7 cellular contexts compared by ENCODE assay signal in the genomic region with DNA sequence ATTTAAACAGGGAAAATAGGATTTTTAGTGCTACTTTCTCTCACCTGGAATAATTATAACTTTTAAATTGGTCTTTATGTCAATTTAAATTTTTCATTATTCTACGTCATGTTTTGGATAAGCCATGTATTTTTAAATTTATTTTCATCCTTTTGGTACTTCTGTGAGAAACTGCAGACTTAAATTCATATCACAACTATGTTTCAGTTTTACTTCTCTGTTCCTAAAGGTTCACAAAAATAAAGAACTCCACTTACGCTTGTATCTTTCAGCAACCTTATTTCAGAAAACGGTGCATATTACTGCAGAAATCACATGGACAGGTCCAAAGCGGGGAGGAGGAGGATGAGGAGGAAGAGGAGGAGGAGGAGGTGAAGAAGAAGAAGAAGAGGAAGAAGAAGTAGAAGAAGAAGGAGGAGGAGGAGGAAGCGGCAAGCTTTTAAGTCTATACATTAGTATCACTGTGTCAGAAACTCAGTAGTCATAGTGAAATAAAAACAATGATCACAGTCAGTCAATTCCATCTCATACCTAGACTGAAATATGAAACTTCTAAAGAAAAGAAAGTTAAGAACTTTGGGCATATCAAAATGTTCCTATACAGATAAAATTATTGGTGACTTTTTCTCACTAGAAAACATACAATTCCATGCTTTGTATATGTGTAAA.
A peak's percentile ranks its signal among the peaks of the same experiment; 100 is the strongest.
DNase-seq lines count a peak whose midpoint lies in the region; ATAC-seq lines count a peak whose summit lies in the region.
"Not testable (repeated sequence)": the region's sequence is repeated elsewhere in the genome, so short reads cannot be mapped to it uniquely, and the experiment has no call there.

No MANE protein-coding gene starts in this region.

- H3K4me3 Mint-ChIP-seq in stimulated activated effector memory CD8-positive, alpha-beta T cell treated with anti-CD3 and anti-CD28 coated beads, Interleukin-12 subunit alpha, Interleukin-12 subunit beta, amount 100 ng/mL, for 72 hours: not testable (repeated sequence)

- H3K27ac Mint-ChIP-seq in stimulated activated effector memory CD8-positive, alpha-beta T cell treated with anti-CD3 and anti-CD28 coated beads, Interleukin-12 subunit alpha, Interleukin-12 subunit beta, amount 100 ng/mL, for 72 hours: not testable (repeated sequence)

- not testable (repeated sequence) for DNase-seq in stimulated activated effector memory CD8-positive, alpha-beta T cell treated with anti-CD3 and anti-CD28 coated beads, Interleukin-12 subunit alpha, Interleukin-12 subunit beta, amount 100 ng/mL, for 72 hours (ENCODE audit: low spot score in 2 of 2)

- not testable (repeated sequence) for H3K4me1 Mint-ChIP-seq in stimulated activated effector memory CD8-positive, alpha-beta T cell treated with anti-CD3 and anti-CD28 coated beads, Interleukin-12 subunit alpha, Interleukin-12 subunit beta, amount 100 ng/mL, for 72 hours

- ATAC-seq in GM19043 (IDR thresholded peaks at IDR 0.05; ENCODE audit: low read depth, unreplicated experiment): peak; percentile 83
- ATAC-seq in GM21423 (IDR thresholded peaks at IDR 0.05; ENCODE audit: unreplicated experiment): peak; percentile 81
- ATAC-seq in HG02623 (IDR thresholded peaks at IDR 0.05; ENCODE audit: unreplicated experiment): peak; percentile 82
- peak; percentile 83 for ATAC-seq in HG02981 (IDR thresholded peaks at IDR 0.05; ENCODE audit: unreplicated experiment)
- peak; percentile 80 for ATAC-seq in HG03196 (IDR thresholded peaks at IDR 0.05; ENCODE audit: unreplicated experiment)
- ATAC-seq in HG03521 (IDR thresholded peaks at IDR 0.05; ENCODE audit: unreplicated experiment): peak; percentile 91
- peak; percentile 45 for ATAC-seq in stimulated activated effector memory CD8-positive, alpha-beta T cell treated with anti-CD3 and anti-CD28 coated beads, Interleukin-12 subunit alpha, Interleukin-12 subunit beta, amount 100 ng/mL, for 72 hours

- not testable (repeated sequence) for H3K9me3 Mint-ChIP-seq in stimulated activated effector memory CD8-positive, alpha-beta T cell treated with anti-CD3 and anti-CD28 coated beads, Interleukin-12 subunit alpha, Interleukin-12 subunit beta, amount 100 ng/mL, for 72 hours

- H3K36me3 Mint-ChIP-seq in stimulated activated effector memory CD8-positive, alpha-beta T cell treated with anti-CD3 and anti-CD28 coated beads, Interleukin-12 subunit alpha, Interleukin-12 subunit beta, amount 100 ng/mL, for 72 hours: not testable (repeated sequence)
